8 cellular contexts compared by ENCODE assay signal in genomic region chr2:213238753-213239591, GRCh38. TPM values are rescaled to one million over a fixed set of nuclear protein-coding genes. Genes with fewer than 3 reads are reported as not detected.
DNase-seq lines count a peak whose midpoint lies in the region; ATAC-seq and TF ChIP-seq lines count a peak whose summit lies in the region.

No MANE protein-coding gene starts in this region.

- H3K4me1 Mint-ChIP-seq in type B pancreatic cell (ENCODE audit: unreplicated experiment), result peaks cover 26% of the 10 kb centered on the region

- TF ChIP-seq CTCF in GM06990 (IDR thresholded peaks at IDR 0.05; ENCODE audit: insufficient read depth, low read length, poor library complexity, severe bottlenecking) (no peak), esophagus squamous epithelium (IDR thresholded peaks at IDR 0.05) (no peak), type B pancreatic cell (conservative IDR thresholded peaks at IDR 0.05) (no peak)

- intact Hi-C loops in esophagus squamous epithelium (cut with DNase I), result no loop called here

- peak overlapping the region; percentile 81 for H3K4me3 Mint-ChIP-seq in type B pancreatic cell

- peak; percentile 40 for ATAC-seq in GM21576 (IDR thresholded peaks at IDR 0.05; ENCODE audit: unreplicated experiment)

- H3K9me3 ChIP-seq in esophagus squamous epithelium, result no peaks in the 10 kb centered on the region

- TF ChIP-seq POLR2A in esophagus squamous epithelium (IDR thresholded peaks at IDR 0.05), result no peak

- no peaks in the 10 kb centered on the region for H3K36me3 Mint-ChIP-seq in type B pancreatic cell

- 25 to 45% methylated on average over 4 of the region's 4 CpGs for WGBS in esophagus squamous epithelium, 2 donors

- no peaks in the 10 kb centered on the region for H3K27me3 Mint-ChIP-seq in type B pancreatic cell

- peak overlapping the region in 3 of 4 donors; percentile 55 to 80 (median 74) for H3K27ac ChIP-seq in esophagus squamous epithelium

- DNase-seq in GM06990 (ENCODE audit: extremely low read depth, insufficient read length) (peak; percentile 77), esophagus squamous epithelium (lab: John Stamatoyannopoulos, UW) (no peak), type B pancreatic cell (ENCODE audit: extremely low spot score, unreplicated experiment) (no peak), pons (ENCODE audit: low spot score) (no peak), iPS-NIHi11 (ENCODE audit: low spot score) (no peak), NCI-H2227 (lab: John Stamatoyannopoulos, UW; ENCODE audit: unreplicated experiment) (no peak)
- DNase-seq in Jurkat, Clone E6-1 (ENCODE audit: low read depth, low spot score), result peak; percentile 81

- peaks cover 0 to 23% (median 0%) of the 10 kb centered on the region in 3 donors for H3K4me1 ChIP-seq in esophagus squamous epithelium

- H3K27me3 ChIP-seq in GM06990 (replicated peaks; ENCODE audit: control insufficient read depth, insufficient read depth, low read length) (no peaks in the 10 kb centered on the region), esophagus squamous epithelium (no peaks in the 10 kb centered on the region)

- H3K27ac Mint-ChIP-seq in type B pancreatic cell, result peak overlapping the region; percentile 98

- no peaks in the 10 kb centered on the region for H3K36me3 ChIP-seq in GM06990 (ENCODE audit: control insufficient read depth, insufficient read depth, low read length)
- H3K36me3 ChIP-seq in esophagus squamous epithelium, result no peaks in the 10 kb centered on the region

- peaks cover 5% of the 10 kb centered on the region for H3K9me3 Mint-ChIP-seq in type B pancreatic cell

- peak overlapping the region; percentile 58 for H3K4me3 ChIP-seq in GM06990 (replicated peaks; ENCODE audit: low read depth, low read length)
- peak overlapping the region; percentile 29 for H3K4me3 ChIP-seq in Jurkat, Clone E6-1 (ENCODE audit: low read length)
- peak overlapping the region in 1 of 4 donors; percentile 1 for H3K4me3 ChIP-seq in esophagus squamous epithelium

RNA-seq across cellular contexts. Expression of gene SPAG16, which starts 45.3 kb away (rescaled TPM):
- polyA plus RNA-seq in Jurkat, Clone E6-1 (2012; ENCODE audit: insufficient read depth, insufficient read length), result 9.9 TPM
- 10 to 100 TPM; 14.1 to 43.1 (median 30.2) TPM for total RNA-seq in esophagus squamous epithelium
- total RNA-seq in type B pancreatic cell (ENCODE audit: low replicate concordance), result 54.8 and 70.6 TPM in 2 replicates

Comparison
In these comparisons a context has a peak if more than half of its experiments do, and no peak if none do; other contexts are left out.
1. DNase-seq: peak in GM06990 (single experiment) and Jurkat, Clone E6-1 (single experiment); none in esophagus squamous epithelium (single experiment), type B pancreatic cell (single experiment), pons (single experiment), iPS-NIHi11 (single experiment) and NCI-H2227 (single experiment).